Comparison of ENCODE assay signal across 9 cellular contexts in the genomic region with DNA sequence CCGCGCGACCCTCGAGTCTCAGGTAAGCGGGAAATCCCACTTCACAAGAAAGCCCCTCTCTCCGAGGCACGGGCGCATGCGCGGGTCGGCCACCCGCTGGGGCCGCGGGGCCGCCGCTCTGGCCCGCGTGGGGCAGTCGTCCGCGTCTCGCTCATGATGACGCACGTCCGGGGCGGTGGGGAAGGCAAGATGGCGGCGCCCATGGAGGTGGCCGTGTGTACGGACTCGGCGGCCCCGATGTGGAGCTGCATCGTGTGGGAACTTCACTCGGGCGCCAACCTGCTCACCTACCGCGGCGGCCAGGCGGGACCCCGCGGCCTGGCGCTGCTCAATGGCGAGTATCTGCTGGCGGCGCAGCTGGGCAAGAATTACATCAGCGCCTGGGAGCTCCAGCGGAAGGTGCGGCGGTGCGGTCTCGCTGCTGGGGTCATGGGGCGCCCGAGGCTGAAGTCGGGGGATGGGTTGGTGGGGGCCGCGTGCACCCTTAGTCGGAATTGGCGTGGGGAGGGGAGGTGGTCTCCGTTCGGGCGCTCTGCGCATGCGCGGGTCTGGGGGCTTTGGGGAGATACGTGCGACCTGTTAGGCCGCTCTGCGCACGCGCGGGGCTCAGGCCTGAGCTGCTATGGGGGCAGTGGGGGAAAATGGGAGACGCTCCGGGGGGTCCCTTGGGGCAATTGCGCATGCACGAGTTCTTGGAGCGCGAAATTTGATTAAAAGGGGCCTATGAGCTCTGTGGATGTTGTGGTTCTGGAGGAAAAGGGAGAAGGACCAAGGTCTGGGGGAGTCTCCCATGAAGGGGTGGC. TPM values are rescaled to one million over a fixed set of nuclear protein-coding genes. Genes with fewer than 3 reads are reported as not detected.
DNase-seq lines count a peak whose midpoint lies in the region; ATAC-seq, FAIRE-seq and TF ChIP-seq lines count a peak whose summit lies in the region.
"Had no signal": no experiment of that assay in that cellular context is flagged by ENCODE, and none has a peak within 500 bp of the region (broad histone marks: within the 10 kb centered on the region; RNA-seq: fewer than 3 reads in every experiment).

A gene with protein sequence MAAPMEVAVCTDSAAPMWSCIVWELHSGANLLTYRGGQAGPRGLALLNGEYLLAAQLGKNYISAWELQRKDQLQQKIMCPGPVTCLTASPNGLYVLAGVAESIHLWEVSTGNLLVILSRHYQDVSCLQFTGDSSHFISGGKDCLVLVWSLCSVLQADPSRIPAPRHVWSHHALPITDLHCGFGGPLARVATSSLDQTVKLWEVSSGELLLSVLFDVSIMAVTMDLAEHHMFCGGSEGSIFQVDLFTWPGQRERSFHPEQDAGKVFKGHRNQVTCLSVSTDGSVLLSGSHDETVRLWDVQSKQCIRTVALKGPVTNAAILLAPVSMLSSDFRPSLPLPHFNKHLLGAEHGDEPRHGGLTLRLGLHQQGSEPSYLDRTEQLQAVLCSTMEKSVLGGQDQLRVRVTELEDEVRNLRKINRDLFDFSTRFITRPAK (plus strand): TSS at position 181 of the 803 bp plus-strand sequence. CDS start 9 bp downstream, at position 190.

- DNase-seq in DMS153 (lab: John Stamatoyannopoulos, UW) (peak; percentile 36), DMS153 treated with DMSO at 0.1 percent for 48 hours (lab: John Stamatoyannopoulos, UW; ENCODE audit: unreplicated experiment) (no peak), NCI-H2227 treated with DMSO at 0.1 percent for 48 hours (lab: John Stamatoyannopoulos, UW) (peak; percentile 64), keratinocyte (ENCODE audit: low read depth, low spot score) (peak; percentile 45)
- peak; percentile 78 for DNase-seq in central memory CD4-positive, alpha-beta T cell
- peak; percentile 83 to 89 (median 86) for DNase-seq in stimulated activated CD4-positive, alpha-beta T cell treated with anti-CD3 and anti-CD28 coated beads, Interleukin-12 subunit alpha, Interleukin-12 subunit beta, amount 100 ng/mL, for 48 hours (ENCODE audit: low read depth in 2 of 3, low spot score in 1 of 3)

- H3K27ac ChIP-seq in keratinocyte (ENCODE audit: control insufficient read depth, insufficient read depth, low read length) = peak within 1 kb of the TSS; percentile 90

- peaks cover 4 to 9% of the 10 kb centered on the region in 2 experiments for H3K36me3 ChIP-seq in keratinocyte (ENCODE audit: control insufficient read depth in 2 of 2, extremely low read depth in 1 of 2, insufficient read depth in 2 of 2, low read length in 2 of 2)

- no peaks in the 10 kb centered on the region for H4K20me1 ChIP-seq in keratinocyte (ENCODE audit: control insufficient read depth, extremely low read depth, insufficient read depth, low read length)

- H3K27me3 ChIP-seq in keratinocyte (ENCODE audit: control insufficient read depth, extremely low read depth, insufficient read depth, low read length) = peaks cover 7% of the 10 kb centered on the region

- no peaks in the 10 kb centered on the region for H3K9me3 ChIP-seq in keratinocyte (ENCODE audit: control insufficient read depth, low read depth, low read length)

- H2AFZ ChIP-seq in keratinocyte (ENCODE audit: control insufficient read depth, low read length) = peak within 1 kb of the TSS; percentile 96

- H3K4me1 ChIP-seq in keratinocyte (ENCODE audit: control insufficient read depth, extremely low read depth, insufficient read depth, low read length) = peaks cover 15% of the 10 kb centered on the region

- H3K9ac ChIP-seq in keratinocyte (ENCODE audit: control insufficient read depth, extremely low read depth, insufficient read depth, low read length) = peak within 1 kb of the TSS; percentile 96

- no peaks in the 10 kb centered on the region for H3K9me1 ChIP-seq in keratinocyte (ENCODE audit: control insufficient read depth, extremely low read depth, insufficient read depth, low read length)

- H3K4me2 ChIP-seq in keratinocyte (ENCODE audit: control insufficient read depth, extremely low read depth, insufficient read depth, low read depth, low read length) = peak within 1 kb of the TSS; percentile 92

- peak within 1 kb of the TSS; percentile 87 to 98 (median 93) for H3K4me3 ChIP-seq in keratinocyte (ENCODE audit: control insufficient read depth in 2 of 3, extremely low read depth in 1 of 3, insufficient read depth in 2 of 3, low read depth in 1 of 3, low read length in 3 of 3)

- peak in 1 of 3 experiments; percentile 30 for TF ChIP-seq CTCF in keratinocyte (optimal IDR thresholded peaks at IDR 0.05 in 1 of 3, IDR thresholded peaks at IDR 0.05 in 1 of 3, conservative IDR thresholded peaks at IDR 0.05 in 1 of 3; ENCODE audit: extremely low read depth in 1 of 3, insufficient read depth in 2 of 3, low read length in 3 of 3)

- peak; percentile 46 for ATAC-seq in HG03108 (IDR thresholded peaks at IDR 0.05; ENCODE audit: unreplicated experiment)
- ATAC-seq in activated CD4-positive, CD25-positive, alpha-beta regulatory T cell treated with anti-CD3 and anti-CD28 coated beads, Interleukin-2, amount 50 U/mL, for 24 hours = peak; percentile 90 to 93

- no peak for FAIRE-seq in keratinocyte (lab: Jason Lieb, UNC)
- FAIRE-seq: A204.1 had no signal

- H3K79me2 ChIP-seq in keratinocyte (ENCODE audit: control insufficient read depth, insufficient read depth, low read length) = peaks cover 14% of the 10 kb centered on the region

- dilution Hi-C loops in keratinocyte (cut with MboI; ENCODE audit: extremely low pct_ligation_motif_present, low sequenced_read_pairs) = no loop called here

RNA-seq across cellular contexts. Expression of the gene that starts here (rescaled TPM):
- 26.3 to 48.7 TPM (median 38.3 TPM) in 3 replicates for polyA plus RNA-seq in keratinocyte
- polyA plus RNA-seq in keratinocyte (2011; ENCODE audit: low read depth) = 12.4 TPM
- polyA plus RNA-seq in keratinocyte (2011; cell fraction: cytosol; rRNA removed) = 22.3 and 60.9 TPM in 2 replicates
- 33.2 and 50.6 TPM in 2 replicates for polyA plus RNA-seq in keratinocyte (2011; cell fraction: nucleus; rRNA removed)
- polyA plus RNA-seq in keratinocyte (2012; ENCODE audit: low replicate concordance) = 39.8 and 64.6 TPM in 2 replicates
- 33.9 to 81.4 TPM (median 40.9 TPM) in 3 replicates for polyA minus RNA-seq in keratinocyte
- 112 TPM for polyA minus RNA-seq in keratinocyte (2011; cell fraction: cytosol; rRNA and poly(A)+ RNA removed)
- 33.0 and 40.4 TPM in 2 replicates for polyA minus RNA-seq in keratinocyte (2011; cell fraction: nucleus; rRNA and poly(A)+ RNA removed)
